ENCODE assay signal across 9 cellular contexts in genomic region chr14:89388853-89389252, GRCh38. TPM values are rescaled to one million over a fixed set of nuclear protein-coding genes. Genes with fewer than 3 reads are reported as not detected.
DNase-seq lines count a peak whose midpoint lies in the region; ATAC-seq, FAIRE-seq and TF ChIP-seq lines count a peak whose summit lies in the region.
"Had no signal": no experiment of that assay in that cellular context is flagged by ENCODE, and none has a peak within 500 bp of the region (broad histone marks: within the 10 kb centered on the region; RNA-seq: fewer than 3 reads in every experiment).

No MANE protein-coding gene starts in this region.

- H3K9ac ChIP-seq in IMR-90 (ENCODE audit: low read depth, low read length), result no peak overlapping the region
- no peak overlapping the region for H3K9ac ChIP-seq in liver (ENCODE audit: low read depth in 1 of 2, low read length in 2 of 2)

- no peak overlapping the region for H2AK9ac ChIP-seq in IMR-90 (replicated peaks; ENCODE audit: low read depth, low read length, poor library complexity)

- H2BK15ac ChIP-seq in IMR-90 (ENCODE audit: low read depth, low read length), result no peak overlapping the region

- CTCF ChIA-PET in IMR-90 (lab: Yijun Ruan, JAX), result no interaction called here

- H3K9me3 ChIP-seq in IMR-90 (ENCODE audit: control insufficient read depth, insufficient read depth, low read length), result no peaks in the 10 kb centered on the region
- no peaks in the 10 kb centered on the region for H3K9me3 ChIP-seq in liver (ENCODE audit: control insufficient read depth in 4 of 4, low read length in 3 of 4)

- peaks cover 0 to 7% of the 10 kb centered on the region in 2 donors for H3K9me3 Mint-ChIP-seq in activated naive CD4-positive, alpha-beta T cell treated with anti-CD3 and anti-CD28 coated beads, Interleukin-2, amount 50 U/mL, for 72 hours
- H3K9me3 Mint-ChIP-seq: T-helper 2 cell treated with Interferon-gamma antibody and Interleukin-4, amounts not matched to agents 5 μg/mL and 100 μg/mL, for 36 hours had no signal

- H3K36me3 Mint-ChIP-seq in activated naive CD4-positive, alpha-beta T cell treated with anti-CD3 and anti-CD28 coated beads, Interleukin-2, amount 50 U/mL, for 72 hours, result peaks cover 4 to 42% of the 10 kb centered on the region in 2 donors

- H3K4me2 ChIP-seq in IMR-90 (ENCODE audit: low read depth, low read length), result no peak overlapping the region

- H4K5ac ChIP-seq in IMR-90 (ENCODE audit: low read depth, low read length), result no peak overlapping the region

- no peak overlapping the region for H2BK20ac ChIP-seq in IMR-90 (ENCODE audit: low read depth, low read length)

- no peak overlapping the region for H3K23ac ChIP-seq in IMR-90 (ENCODE audit: low read depth, low read length)

- DNase-seq in AG09309 (ENCODE audit: low read depth) (no peak), IMR-90 (peak; percentile 43), choroid plexus epithelial cell (ENCODE audit: low read depth) (peak; percentile 60), GM20000 (ENCODE audit: low spot score) (no peak), RCC 7860 (ENCODE audit: low spot score) (no peak)
- DNase-seq in activated naive CD4-positive, alpha-beta T cell treated with anti-CD3 and anti-CD28 coated beads, Interleukin-2, amount 50 U/mL, for 72 hours (ENCODE audit: low spot score in 2 of 2), result no peak

- no peak for FAIRE-seq in RCC 7860 (lab: Jason Lieb, UNC)

- no peak overlapping the region for H3K14ac ChIP-seq in IMR-90 (replicated peaks; ENCODE audit: low read depth, low read length)

- TF ChIP-seq RAD21 in IMR-90 (IDR thresholded peaks at IDR 0.05; ENCODE audit: low read length) (peak; percentile 55), liver (IDR thresholded peaks at IDR 0.05) (peak; percentile 60 to 62)

- H2AFZ ChIP-seq in IMR-90 (replicated peaks; ENCODE audit: low read length, poor library complexity), result no peak overlapping the region

- H3K56ac ChIP-seq in IMR-90 (ENCODE audit: extremely low read depth, insufficient read depth, low read length), result no peak overlapping the region

- BruUV-seq in IMR-90 (replicated peaks; lab: Mats Ljungman, UMichigan), result no TSS peak

- H3K18ac ChIP-seq in IMR-90 (ENCODE audit: low read depth, low read length), result no peak overlapping the region

- POLR2A ChIA-PET in IMR-90 (lab: Charles Lee; ENCODE audit: unreplicated experiment), result no interaction called here

- ATAC-seq in IMR-90 (ENCODE audit: low read depth) (0 out of 2 replicates have a peak, but pooled peaks have one; percentile 35), HG03196 (IDR thresholded peaks at IDR 0.05; ENCODE audit: unreplicated experiment) (no peak)
- no peak for ATAC-seq in activated naive CD4-positive, alpha-beta T cell treated with anti-CD3 and anti-CD28 coated beads, Interleukin-2, amount 50 U/mL, for 72 hours

- no peak overlapping the region for H2BK5ac ChIP-seq in IMR-90 (ENCODE audit: low read depth, low read length, poor library complexity, severe bottlenecking)

- H3K4ac ChIP-seq in IMR-90 (ENCODE audit: low read depth, low read length), result no peak overlapping the region

- H3K27ac ChIP-seq in IMR-90 (ENCODE audit: insufficient read depth, low read length) (no peak overlapping the region), liver (ENCODE audit: low read depth in 1 of 2, low read length in 2 of 2) (no peak overlapping the region)

- H3K27me3 ChIP-seq in IMR-90 (ENCODE audit: control insufficient read depth, insufficient read depth, low read length), result no peaks in the 10 kb centered on the region
- H3K27me3 ChIP-seq in liver (ENCODE audit: control insufficient read depth in 4 of 4, insufficient read depth in 4 of 4, low read length in 3 of 4), result no peaks in the 10 kb centered on the region

- intact Hi-C loops in IMR-90 (cut with micrococcal nuclease), result loop anchor here (5.0 kb wide), 1 partner anchor 87 kb away; no protein-coding TSS in a partner anchor

- no peak overlapping the region for H2AK5ac ChIP-seq in IMR-90 (ENCODE audit: low read depth, low read length)

- H3K27ac Mint-ChIP-seq in activated naive CD4-positive, alpha-beta T cell treated with anti-CD3 and anti-CD28 coated beads, Interleukin-2, amount 50 U/mL, for 72 hours, result peak overlapping the region in 1 of 2 donors; percentile 45
- H3K27ac Mint-ChIP-seq: T-helper 2 cell treated with Interferon-gamma antibody and Interleukin-4, amounts not matched to agents 5 μg/mL and 100 μg/mL, for 36 hours had no signal

- dilution Hi-C loops in IMR-90 (cut with HindIII; ENCODE audit: low sequenced_read_pairs, unreplicated experiment), result no loop called here

- in situ Hi-C loops in IMR-90 (cut with MboI; ENCODE audit: low sequenced_read_pairs), result no loop called here

- H3K4me3 ChIP-seq in AG09309 (ENCODE audit: control insufficient read depth, low read depth, low read length), result no peak overlapping the region
- H3K4me3 ChIP-seq in IMR-90 (ENCODE audit: insufficient read depth, low read depth, low read length), result no peak overlapping the region
- H3K4me3 ChIP-seq in choroid plexus epithelial cell (ENCODE audit: low read depth, low read length), result no peak overlapping the region
- no peak overlapping the region for H3K4me3 ChIP-seq in liver (ENCODE audit: low read depth in 1 of 3, low read length in 3 of 3)

- H3K79me1 ChIP-seq in IMR-90 (ENCODE audit: low read depth in 1 of 2, low read length in 2 of 2), result peaks cover 41 to 92% of the 10 kb centered on the region in 2 experiments

- H3K36me3 ChIP-seq in IMR-90 (ENCODE audit: control insufficient read depth, insufficient read depth, low read length) (peaks cover 2% of the 10 kb centered on the region; the same call in 1 of the 2 replicates), liver (ENCODE audit: control insufficient read depth in 4 of 4, insufficient read depth in 3 of 4, low read depth in 1 of 4, low read length in 3 of 4) (peaks cover 0 to 2% (median 0%) of the 10 kb centered on the region in 4 donors)

- H4K8ac ChIP-seq in IMR-90 (ENCODE audit: low read depth in 2 of 2, low read length in 2 of 2), result no peak overlapping the region

- peaks cover 29% of the 10 kb centered on the region for H3K9me1 ChIP-seq in IMR-90 (ENCODE audit: insufficient read depth, low read length)

- 73% methylated on average over 2 of the region's 5 CpGs; no CpG with 5 or more reads in 1 of the 2 experiments for WGBS in IMR-90 (ENCODE audit: extremely low coverage in 2 of 2, insufficient read length in 1 of 2), 2 experiments
- 72% methylated on average over 5 of the region's 5 CpGs for WGBS in liver

- peaks cover 5% of the 10 kb centered on the region for H3K4me1 ChIP-seq in IMR-90 (ENCODE audit: control insufficient read depth, insufficient read depth, low read length)
- no peaks in the 10 kb centered on the region for H3K4me1 ChIP-seq in liver (ENCODE audit: control insufficient read depth in 4 of 4, insufficient read depth in 4 of 4, low read length in 3 of 4)

- no peak for TF ChIP-seq POLR2A in IMR-90 (IDR thresholded peaks at IDR 0.05; ENCODE audit: low read depth, low read length)

- TF ChIP-seq CTCF in AG09309 (IDR thresholded peaks at IDR 0.05; ENCODE audit: control insufficient read depth, insufficient read depth, low read depth, low read length, missing control alignments) (peak; percentile 60), IMR-90 (conservative IDR thresholded peaks at IDR 0.05; ENCODE audit: low read depth, low read length) (peak; percentile 44), choroid plexus epithelial cell (conservative IDR thresholded peaks at IDR 0.05; ENCODE audit: low read depth, low read length) (peak; percentile 62), liver (IDR thresholded peaks at IDR 0.05; ENCODE audit: low read depth, low read length, missing input control) (peak; percentile 15), GM20000 (IDR thresholded peaks at IDR 0.05; ENCODE audit: extremely low read depth, missing control alignments) (no peak)

- H4K91ac ChIP-seq in IMR-90 (ENCODE audit: insufficient read depth, low read depth, low read length), result no peak overlapping the region

- peaks cover 59% of the 10 kb centered on the region for H4K20me1 ChIP-seq in IMR-90 (ENCODE audit: insufficient read depth, low read length)

- no peak overlapping the region for H2BK120ac ChIP-seq in IMR-90 (ENCODE audit: low read depth, low read length)

TF ChIP-seq in IMR-90, 13 proteins besides CTCF, POLR2A, EP300 and RAD21:
- TF ChIP-seq NFE2L2 (IDR thresholded peaks at IDR 0.05; ENCODE audit: low read depth, low read length) (no peak), SMC3 (IDR thresholded peaks at IDR 0.05; ENCODE audit: low read depth, low read length) (peak; percentile 42; the same call in 1 of the 2 replicates)

TF ChIP-seq in liver, 16 proteins besides CTCF, POLR2A, EP300 and RAD21:
- no peak for TF ChIP-seq NR2F2 (IDR thresholded peaks at IDR 0.05)
- no peak for TF ChIP-seq FOXA1 (IDR thresholded peaks at IDR 0.05)
- no peak for TF ChIP-seq YY1 (IDR thresholded peaks at IDR 0.05)
- no peak for TF ChIP-seq RXRA (IDR thresholded peaks at IDR 0.05)
- TF ChIP-seq MAX (IDR thresholded peaks at IDR 0.05), result no peak
- no peak for TF ChIP-seq TAF1 (conservative IDR thresholded peaks at IDR 0.05)
- no peak for TF ChIP-seq JUND (IDR thresholded peaks at IDR 0.05)
- TF ChIP-seq GABPA (IDR thresholded peaks at IDR 0.05 in 1 of 2, conservative IDR thresholded peaks at IDR 0.05 in 1 of 2), result no peak
- TF ChIP-seq HNF4G (IDR thresholded peaks at IDR 0.05), result no peak
TF ChIP-seq in liver: peak in this region for 0.

RNA-seq across cellular contexts. Expression of gene FOXN3, which starts 28.2 kb away (rescaled TPM):
- total RNA-seq in IMR-90 (2012; rRNA removed) (32.5 and 33.7 TPM in 2 replicates), liver (10 to 100 TPM; 37.7 to 44.8 TPM)
- polyA plus RNA-seq in IMR-90 (2012; rRNA removed) (22.6 and 23.5 TPM in 2 replicates), liver (10 to 100 TPM; 17.8 to 32.8 TPM)
- 13.7 and 16.8 TPM in 2 replicates for polyA plus RNA-seq in IMR-90 (2012; cell fraction: cytosol; rRNA removed)
- 13.3 and 17.3 TPM in 2 replicates for polyA plus RNA-seq in IMR-90 (2012; cell fraction: nucleus; rRNA removed; ENCODE audit: low replicate concordance)
- 100 to 1,000 TPM in 1 of 2 donors, 10 to 100 TPM in 1; 75.3 to 104 TPM for total RNA-seq in activated naive CD4-positive, alpha-beta T cell treated with anti-CD3 and anti-CD28 coated beads, Interleukin-2, amount 50 U/mL, for 72 hours

Comparison
In these comparisons a context has a peak if more than half of its experiments do, and no peak if none do; other contexts are left out.
1. DNase-seq: peak in IMR-90 (single experiment) and choroid plexus epithelial cell (single experiment); none in AG09309 (single experiment), GM20000 (single experiment), activated naive CD4-positive, alpha-beta T cell treated with anti-CD3 and anti-CD28 coated beads, Interleukin-2, amount 50 U/mL, for 72 hours (0 of 2) and RCC 7860 (single experiment).